Comparison of ENCODE assay signal across 30 cellular contexts in the genomic region with DNA sequence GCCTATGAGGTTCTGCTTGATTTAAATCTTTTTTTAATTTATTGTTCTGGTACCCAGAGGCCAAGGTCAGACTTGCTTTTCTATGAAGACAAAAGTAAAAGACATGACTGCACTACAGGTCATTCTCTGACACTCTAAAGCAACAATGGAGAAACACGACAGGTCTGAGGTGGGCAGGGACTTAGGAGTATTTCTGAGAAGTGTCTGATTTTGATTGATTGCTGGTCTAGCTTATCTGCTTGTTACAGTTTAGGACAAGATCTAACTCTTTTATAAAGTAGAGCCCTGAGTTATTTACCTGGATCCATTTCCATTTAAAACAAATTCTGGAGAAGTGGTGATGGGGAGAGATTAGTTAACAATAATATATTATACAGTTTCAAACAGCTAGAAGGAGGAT.
"Had no signal": no experiment of that assay in that cellular context is flagged by ENCODE, and none has a peak within 500 bp of the region (broad histone marks: within the 10 kb centered on the region; RNA-seq: fewer than 3 reads in every experiment).

No MANE protein-coding gene starts in this region.

- DNase-seq: activated B cell treated with CpG ODN at 0.5 μM for 24 hours; activated CD4-positive, alpha-beta T cell treated with anti-CD3 and anti-CD28 coated beads for 48 hours; activated CD4-positive, alpha-beta T cell treated with anti-CD3 and anti-CD28 coated beads, Interleukin-2, amount 50 U/mL, for 1 hour; activated CD4-positive, alpha-beta T cell treated with anti-CD3 and anti-CD28 coated beads, Interleukin-2, amount 50 U/mL, for 48 hours; activated CD8-positive, alpha-beta memory T cell treated with anti-CD3 and anti-CD28 coated beads for 24 hours; activated CD8-positive, alpha-beta T cell treated with anti-CD3 and anti-CD28 coated beads for 36 hours; activated effector memory CD4-positive, alpha-beta T cell treated with anti-CD3 and anti-CD28 coated beads, Interleukin-2, amount 50 U/mL, for 16 hours; activated naive CD4-positive, alpha-beta T cell treated with anti-CD3 and anti-CD28 coated beads for 36 hours; activated naive CD8-positive, alpha-beta T cell treated with anti-CD3 and anti-CD28 coated beads for 36 hours; activated naive CD8-positive, alpha-beta T cell treated with anti-CD3 and anti-CD28 coated beads, Interleukin-2, amount 50 U/mL, for 24 hours; activated T-cell treated with anti-CD3 and anti-CD28 coated beads, Interleukin-2, amount 50 U/mL, for 4 hours; adrenal gland; amygdala; aorta; body of pancreas; caudate nucleus; cortex of kidney; effector CD8-positive, alpha-beta T cell; esophagus squamous epithelium; foreskin melanocyte; T-helper 17 cell; T1000; WERI-Rb-1 had no signal

- H3K36me3 ChIP-seq: adrenal gland, esophagus squamous epithelium, gastroesophageal sphincter, WERI-Rb-1 had no signal

- H3K4me3 ChIP-seq: adrenal gland, body of pancreas, esophagus squamous epithelium, gastroesophageal sphincter had no signal

- H3K27ac ChIP-seq: adrenal gland, body of pancreas, epithelial cell of prostate, esophagus squamous epithelium, gastroesophageal sphincter, WERI-Rb-1 had no signal

- H3K27me3 ChIP-seq: adrenal gland, body of pancreas, esophagus squamous epithelium, gastroesophageal sphincter had no signal

- FAIRE-seq: colon, endometrium, endothelial cell of umbilical vein had no signal

- ATAC-seq: activated CD4-positive, CD25-positive, alpha-beta regulatory T cell treated with anti-CD3 and anti-CD28 coated beads, Interleukin-2, amount 50 U/mL, for 24 hours; activated CD8-positive, alpha-beta T cell treated with anti-CD3 and anti-CD28 coated beads for 36 hours; activated naive CD8-positive, alpha-beta T cell treated with anti-CD3 and anti-CD28 coated beads, Interleukin-2, amount 50 U/mL, for 24 hours; activated T-cell treated with anti-CD3 and anti-CD28 coated beads, Interleukin-2, amount 50 U/mL, for 4 hours; activated T-helper 17 cell treated with anti-CD3 and anti-CD28 coated beads, Interleukin-2, amount 50 U/mL, for 72 hours; body of pancreas; gastroesophageal sphincter; T-helper 17 cell had no signal

- H3K4me1 ChIP-seq: body of pancreas, esophagus squamous epithelium, gastroesophageal sphincter had no signal

- H3K9me3 ChIP-seq: adrenal gland, body of pancreas, esophagus squamous epithelium, gastroesophageal sphincter had no signal
